Comparison of ENCODE assay signal across 14 cellular contexts in the genomic region with DNA sequence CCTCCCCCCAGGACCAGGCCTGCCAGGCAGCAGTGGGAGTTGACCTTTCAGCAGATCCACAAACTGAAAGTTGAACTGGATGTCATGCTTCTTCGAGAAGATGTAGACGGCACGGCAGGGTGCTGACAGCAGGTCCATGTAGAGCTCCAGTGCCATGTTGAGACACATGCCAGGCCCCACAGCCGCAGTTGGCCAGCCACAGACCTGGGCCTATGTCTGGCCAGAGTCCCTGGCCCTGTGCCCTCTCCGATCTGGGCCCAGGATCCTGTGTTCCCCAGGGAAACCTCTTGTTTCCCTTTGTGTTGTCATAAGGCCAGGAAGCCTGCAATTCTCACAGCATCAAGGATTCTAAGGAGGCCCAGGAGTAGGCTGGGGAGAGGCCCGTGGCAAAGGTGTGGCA. TPM values are rescaled to one million over a fixed set of nuclear protein-coding genes. Genes with fewer than 3 reads are reported as not detected.
DNase-seq lines count a peak whose midpoint lies in the region; ATAC-seq, FAIRE-seq and TF ChIP-seq lines count a peak whose summit lies in the region.
"Had no signal": no experiment of that assay in that cellular context is flagged by ENCODE, and none has a peak within 500 bp of the region (broad histone marks: within the 10 kb centered on the region; RNA-seq: fewer than 3 reads in every experiment).

A gene (minus strand): TSS at position 253 of the 400 bp plus-strand sequence. CDS start 97 bp downstream, at position 156.

- H3K27ac ChIP-seq in BLaER1 (no peak within 1 kb of the TSS), gastroesophageal sphincter (peak within 1 kb of the TSS in 2 of 4 donors; percentile 5 to 65), osteoblast (ENCODE audit: low read depth, low read length) (no peak within 1 kb of the TSS), small intestine (ENCODE audit: low read depth in 1 of 2, low read length in 1 of 2) (no peak within 1 kb of the TSS)
- H3K27ac ChIP-seq: brain microvascular endothelial cell had no signal

- H3K4me3 ChIP-seq in BLaER1 (no peak within 1 kb of the TSS), gastroesophageal sphincter (no peak within 1 kb of the TSS), osteoblast (ENCODE audit: insufficient read depth, low read length) (no peak within 1 kb of the TSS), small intestine (ENCODE audit: low read depth in 1 of 2, low read length in 2 of 2) (no peak within 1 kb of the TSS)

- ATAC-seq in gastroesophageal sphincter: peak; percentile 17
- ATAC-seq in GM21786 (IDR thresholded peaks at IDR 0.05; ENCODE audit: unreplicated experiment): no peak
- no peak for ATAC-seq in GM21360 (IDR thresholded peaks at IDR 0.05; ENCODE audit: unreplicated experiment)
- ATAC-seq: SK-N-SH treated with all-trans-retinoic acid at 6 μM for 48 hours had no signal

- FAIRE-seq in small intestine (lab: Jason Lieb, UNC): no peak

- no peaks in the 10 kb centered on the region for H3K36me3 ChIP-seq in BLaER1
- no peaks in the 10 kb centered on the region for H3K36me3 ChIP-seq in gastroesophageal sphincter
- H3K36me3 ChIP-seq in osteoblast (ENCODE audit: insufficient read depth, low read length): no peaks in the 10 kb centered on the region
- no peaks in the 10 kb centered on the region for H3K36me3 ChIP-seq in small intestine (ENCODE audit: control insufficient read depth in 2 of 2, insufficient read depth in 2 of 2, low read length in 2 of 2)
- H3K36me3 ChIP-seq: brain microvascular endothelial cell had no signal

- H3K4me1 ChIP-seq in BLaER1 (peaks cover 18% of the 10 kb centered on the region), gastroesophageal sphincter (peaks cover 0 to 14% (median 0%) of the 10 kb centered on the region in 3 donors), osteoblast (ENCODE audit: insufficient read depth, low read length) (no peaks in the 10 kb centered on the region), small intestine (ENCODE audit: control insufficient read depth in 2 of 2, insufficient read depth in 1 of 2, low read depth in 1 of 2, low read length in 1 of 2) (peaks cover 0 to 2% of the 10 kb centered on the region in 2 donors)

- peak; percentile 28 for DNase-seq in NCI-H69 (lab: John Stamatoyannopoulos, UW)
- DNase-seq in osteoblast (ENCODE audit: insufficient read length, low spot score, missing footprints): peak; percentile 90
- DNase-seq in activated T-cell treated with anti-CD3 and anti-CD28 coated beads, Interleukin-2, amount 50 U/mL, for 48 hours: no peak
- DNase-seq in small intestine: no peak
- DNase-seq: brain microvascular endothelial cell, kidney glomerular epithelial cell, MV-4-11, NCI-H2171 had no signal

- no peak for TF ChIP-seq EP300 in gastroesophageal sphincter (IDR thresholded peaks at IDR 0.05)

- no peak for TF ChIP-seq POLR2A in gastroesophageal sphincter (IDR thresholded peaks at IDR 0.05)

- peak within 1 kb of the TSS; percentile 82 for H2AFZ ChIP-seq in osteoblast (ENCODE audit: low read length)

- H3K9me3 ChIP-seq in BLaER1: peaks cover 8% of the 10 kb centered on the region; the same call in 1 of the 2 replicates
- H3K9me3 ChIP-seq in gastroesophageal sphincter: no peaks in the 10 kb centered on the region
- H3K9me3 ChIP-seq in osteoblast (ENCODE audit: low read depth, low read length): no peaks in the 10 kb centered on the region
- no peaks in the 10 kb centered on the region for H3K9me3 ChIP-seq in small intestine (ENCODE audit: control insufficient read depth, low read depth)

- H4K20me1 ChIP-seq in BLaER1 (no peaks in the 10 kb centered on the region), osteoblast (ENCODE audit: insufficient read depth, low read length) (no peaks in the 10 kb centered on the region)

- TF ChIP-seq CTCF in gastroesophageal sphincter (IDR thresholded peaks at IDR 0.05): no peak
- no peak for TF ChIP-seq CTCF in osteoblast (IDR thresholded peaks at IDR 0.05; ENCODE audit: extremely low read depth, low read depth, low read length)

- peak within 1 kb of the TSS; percentile 15; the same call in 1 of the 2 replicates for H3K9ac ChIP-seq in BLaER1

- H3K27me3 ChIP-seq in BLaER1 (no peaks in the 10 kb centered on the region), gastroesophageal sphincter (no peaks in the 10 kb centered on the region), osteoblast (ENCODE audit: insufficient read depth, low read length) (no peaks in the 10 kb centered on the region), small intestine (ENCODE audit: control insufficient read depth in 2 of 2, insufficient read depth in 2 of 2, low read length in 2 of 2) (no peaks in the 10 kb centered on the region)
- H3K27me3 ChIP-seq: brain microvascular endothelial cell had no signal

- H3K4me2 ChIP-seq in BLaER1 (peak within 1 kb of the TSS; percentile 62), osteoblast (ENCODE audit: insufficient read depth, low read length) (peak within 1 kb of the TSS; percentile 36)

- WGBS in gastroesophageal sphincter (ENCODE audit: low coverage in 1 of 2), 2 donors: 39 to 59% methylated on average over 5 to 6 of the region's 6 CpGs
- WGBS in small intestine, 3 donors: 81 to 85% (median 82%) methylated on average over 6 of the region's 6 CpGs

- H3K79me2 ChIP-seq in osteoblast (ENCODE audit: insufficient read depth, low read length): no peaks in the 10 kb centered on the region

RNA-seq across cellular contexts. Expression of the gene that starts here (rescaled TPM):
- total RNA-seq in gastroesophageal sphincter (under 1 TPM in 1 of 4 donors, not detected in 3; 0.23 TPM), osteoblast (not detected in 2 replicates)
- not detected for polyA plus RNA-seq in small intestine
- total RNA-seq: activated CD8-positive, alpha-beta memory T cell treated with anti-CD3 and anti-CD28 coated beads for 36 hours had no signal

Comparison
In these comparisons a context has a peak if more than half of its experiments do, and no peak if none do; other contexts are left out.
1. Peak in ATAC-seq in gastroesophageal sphincter; RNA of the gene not detected or under 1 TPM.
2. Peak in DNase-seq and H3K4me2 ChIP-seq in osteoblast; RNA of the gene not detected or under 1 TPM.